In genomic region chr4:54232151-54232688, GRCh38 we compare ENCODE assay signal across 8 cellular contexts. TPM values are rescaled to one million over a fixed set of nuclear protein-coding genes. Genes with fewer than 3 reads are reported as not detected.
DNase-seq lines count a peak whose midpoint lies in the region; ATAC-seq, FAIRE-seq and TF ChIP-seq lines count a peak whose summit lies in the region.

No MANE protein-coding gene starts in this region.

- no peaks in the 10 kb centered on the region for H3K9me3 Mint-ChIP-seq in effector memory CD8-positive, alpha-beta T cell

- H3K9me3 ChIP-seq in heart left ventricle (no peaks in the 10 kb centered on the region), mucosa of stomach (ENCODE audit: control insufficient read depth, low read length) (no peaks in the 10 kb centered on the region)

- no peak for TF ChIP-seq POLR2A in heart left ventricle (IDR thresholded peaks at IDR 0.05)
- TF ChIP-seq POLR2A in GM12891 (IDR thresholded peaks at IDR 0.05; ENCODE audit: low read depth, low read length): no peak

- H3K27ac ChIP-seq in heart left ventricle: peak overlapping the region in 11 of 12 donors; percentile 13 to 89 (median 74)

- H3K4me1 ChIP-seq in heart left ventricle: peaks cover 9 to 62% (median 50%) of the 10 kb centered on the region in 12 donors
- H3K4me1 ChIP-seq in mucosa of stomach (ENCODE audit: control insufficient read depth, insufficient read depth, low read length): peaks cover 36% of the 10 kb centered on the region

- 2 to 5% (median 4%) methylated on average over 17 to 36 of the region's 36 CpGs for WGBS in heart left ventricle, 4 donors

- no peak overlapping the region for H3K27ac Mint-ChIP-seq in effector memory CD8-positive, alpha-beta T cell

- DNase-seq in heart left ventricle (no peak), left cardiac atrium (no peak), HK-2 (ENCODE audit: unreplicated experiment) (no peak), GM12891 (ENCODE audit: insufficient read length, low spot score) (no peak), G401 (ENCODE audit: low spot score) (no peak), GM10248 (ENCODE audit: extremely low spot score) (no peak)
- no peak for DNase-seq in effector memory CD8-positive, alpha-beta T cell

- no peak for ATAC-seq in heart left ventricle
- no peak for ATAC-seq in left cardiac atrium
- no peak for ATAC-seq in effector memory CD8-positive, alpha-beta T cell (replicated peaks)

- POLR2A ChIA-PET in GM10248 (lab: Yijun Ruan, JAX): no interaction called here

- H3K4me1 Mint-ChIP-seq in effector memory CD8-positive, alpha-beta T cell (ENCODE audit: low read depth in 2 of 2): peaks cover 10 to 15% of the 10 kb centered on the region in 2 donors

- peaks cover 74 to 91% of the 10 kb centered on the region in 2 donors for H3K27me3 Mint-ChIP-seq in effector memory CD8-positive, alpha-beta T cell

- no peak for TF ChIP-seq CTCF in heart left ventricle (IDR thresholded peaks at IDR 0.05)
- TF ChIP-seq CTCF in GM10248 (IDR thresholded peaks at IDR 0.05; ENCODE audit: control extremely low read depth, extremely low read depth, low read depth, missing control alignments): no peak

- peaks cover 4% of the 10 kb centered on the region for H3K36me3 Mint-ChIP-seq in effector memory CD8-positive, alpha-beta T cell (ENCODE audit: insufficient read depth)

- H3K4me3 ChIP-seq in heart left ventricle (peak overlapping the region; percentile 8 to 80 (median 58)), mucosa of stomach (ENCODE audit: low read length) (no peak overlapping the region)

- intact Hi-C loops in heart left ventricle (cut with DNase I) (loop anchor here (2.0 to 10.0 kb wide), 15 partner anchors 323 to 2000 kb away; no protein-coding TSS in a partner anchor), left cardiac atrium (cut with DNase I) (loop anchor here in 1 of 2 donors (5.0 kb wide), 2 partner anchors 1035 to 1220 kb away; no protein-coding TSS in a partner anchor)

- H3K27me3 ChIP-seq in heart left ventricle: peaks cover 34 to 62% (median 54%) of the 10 kb centered on the region in 9 donors
- peaks cover 84% of the 10 kb centered on the region for H3K27me3 ChIP-seq in mucosa of stomach (ENCODE audit: control insufficient read depth, insufficient read depth, low read length)

- CTCF ChIA-PET in GM10248 (lab: Yijun Ruan, JAX): interaction anchor here (0.8 to 7.1 kb wide), 21 partner anchors 8 to 1856 kb away, joined by 3 to 113 read pairs (median 7); no protein-coding TSS in a partner anchor

- no peaks in the 10 kb centered on the region for H3K36me3 ChIP-seq in heart left ventricle
- no peaks in the 10 kb centered on the region for H3K36me3 ChIP-seq in mucosa of stomach (ENCODE audit: control insufficient read depth, insufficient read depth, low read length)

- peak overlapping the region; percentile 65 for H3K9ac ChIP-seq in mucosa of stomach (ENCODE audit: low read length)

- in situ Hi-C loops in G401 (cut with HindIII; ENCODE audit: low sequenced_read_pairs): no loop called here

- H3K4me3 Mint-ChIP-seq in effector memory CD8-positive, alpha-beta T cell: peak overlapping the region; percentile 41 to 85

- no peak for FAIRE-seq in GM12891 (lab: Jason Lieb, UNC)

TF ChIP-seq in GM12891, 5 proteins besides CTCF, POLR2A, EP300 and RAD21:
- TF ChIP-seq PAX5 (IDR thresholded peaks at IDR 0.05; ENCODE audit: insufficient read depth, low read length, severe bottlenecking): no peak
- TF ChIP-seq POU2F2 (IDR thresholded peaks at IDR 0.05; ENCODE audit: low read depth, low read length): no peak
- TF ChIP-seq TAF1 (IDR thresholded peaks at IDR 0.05; ENCODE audit: low read depth, low read length): no peak
- TF ChIP-seq POLR2AphosphoS5 (IDR thresholded peaks at IDR 0.05; ENCODE audit: low read depth, low read length): no peak
- no peak for TF ChIP-seq SPI1 (IDR thresholded peaks at IDR 0.05; ENCODE audit: low read depth, low read length)

RNA-seq across cellular contexts. Expression of gene PDGFRA, which starts 3.1 kb away (rescaled TPM):
- 10 to 100 TPM in 8 of 9 donors, 1 to 10 TPM in 1; 8.0 to 58.1 (median 22.6) TPM for total RNA-seq in heart left ventricle
- polyA plus RNA-seq in heart left ventricle: 10 to 100 TPM in 1 of 2 donors, 1 to 10 TPM in 1; 4.3 to 17.6 TPM
- total RNA-seq in left cardiac atrium: 10 to 100 TPM; 57.4 to 67.9 TPM
- polyA plus RNA-seq in GM12891 (2012; ENCODE audit: low read depth, missing spikeins): 0.27 TPM
- 3.4 and 5.0 TPM in 2 replicates for total RNA-seq in G401 (2014; rRNA removed; shearing (Covaris generic))
